In genomic region chr1:180168786-180169640, GRCh38 we compare ENCODE assay signal across 8 cellular contexts. TPM values are rescaled to one million over a fixed set of nuclear protein-coding genes. Genes with fewer than 3 reads are reported as not detected.
DNase-seq lines count a peak whose midpoint lies in the region; ATAC-seq and TF ChIP-seq lines count a peak whose summit lies in the region.

No MANE protein-coding gene starts in this region.

- no peak overlapping the region for H3K4me3 ChIP-seq in NT2/D1 (ENCODE audit: insufficient read length, low read depth)
- H3K4me3 ChIP-seq in adrenal gland, result no peak overlapping the region
- no peak overlapping the region for H3K4me3 ChIP-seq in transverse colon

- H3K4me1 ChIP-seq in NT2/D1 (ENCODE audit: insufficient read depth, insufficient read length) (peaks cover 20% of the 10 kb centered on the region), adrenal gland (replicated peaks in 1 of 2) (peaks cover 16 to 30% of the 10 kb centered on the region in 2 donors), transverse colon (peaks cover 14 to 49% (median 40%) of the 10 kb centered on the region in 4 donors)

- no peak for TF ChIP-seq EP300 in transverse colon (IDR thresholded peaks at IDR 0.05; ENCODE audit: low read depth)

- DNase-seq in ELF-1 (ENCODE audit: low read depth, low spot score) (peak; percentile 70), NT2/D1 (ENCODE audit: low read depth, low spot score) (peak; percentile 64), adrenal gland (peak in 4 of 7 donors; percentile 52 to 62 (median 57)), kidney tubule cell (ENCODE audit: low spot score) (peak; percentile 55), transverse colon (peak; percentile 83), cerebellum (ENCODE audit: low spot score) (no peak)

- H3K27ac ChIP-seq in 22Rv1 (peak overlapping the region; percentile 77), adrenal gland (peak overlapping the region in 2 of 5 donors; percentile 83), transverse colon (peak overlapping the region; percentile 74 to 82 (median 78))

- in situ Hi-C loops in transverse colon (cut with MboI; ENCODE audit: low pct_ligation_motif_present in 1 of 4, low pct_unique_long_range_greater_than_20kb in 1 of 4, low sequenced_read_pairs in 3 of 4), result loop anchor here in 1 of 4 donors (25.0 kb wide), 1 partner anchor 307 kb away; no protein-coding TSS in a partner anchor

- H3K9me3 ChIP-seq in NT2/D1 (ENCODE audit: insufficient read depth, low read length), result no peaks in the 10 kb centered on the region
- no peaks in the 10 kb centered on the region for H3K9me3 ChIP-seq in adrenal gland (replicated peaks in 1 of 3)
- H3K9me3 ChIP-seq in transverse colon, result no peaks in the 10 kb centered on the region

- H3K9ac ChIP-seq in NT2/D1 (ENCODE audit: insufficient read length, low read depth), result no peak overlapping the region

- H3K36me3 ChIP-seq in NT2/D1 (ENCODE audit: insufficient read depth, insufficient read length, low read length), result peaks cover 3% of the 10 kb centered on the region
- H3K36me3 ChIP-seq in adrenal gland (replicated peaks in 1 of 2), result no peaks in the 10 kb centered on the region
- H3K36me3 ChIP-seq in transverse colon, result no peaks in the 10 kb centered on the region

- TF ChIP-seq POLR2A in adrenal gland (IDR thresholded peaks at IDR 0.05), result no peak
- TF ChIP-seq POLR2A in transverse colon (IDR thresholded peaks at IDR 0.05), result peak; percentile 54

- TF ChIP-seq CTCF in 22Rv1 (IDR thresholded peaks at IDR 0.05) (peak; percentile 90), adrenal gland (IDR thresholded peaks at IDR 0.05) (peak in 5 of 6 experiments; percentile 22 to 46 (median 40)), transverse colon (IDR thresholded peaks at IDR 0.05) (peak in 4 of 5 experiments; percentile 41 to 68 (median 50))

- no peaks in the 10 kb centered on the region for H3K27me3 ChIP-seq in NT2/D1 (ENCODE audit: insufficient read depth, insufficient read length)
- no peaks in the 10 kb centered on the region for H3K27me3 ChIP-seq in adrenal gland
- H3K27me3 ChIP-seq in transverse colon, result no peaks in the 10 kb centered on the region

- WGBS in adrenal gland, 4 donors, result 76 to 98% (median 85%) methylated on average over 6 to 12 of the region's 12 CpGs
- 48 to 54% methylated on average over 4 to 12 of the region's 12 CpGs for WGBS in transverse colon (ENCODE audit: low coverage in 1 of 2), 2 donors

- ATAC-seq in HG02852 (IDR thresholded peaks at IDR 0.05; ENCODE audit: unreplicated experiment), result peak; percentile 84

- intact Hi-C loops in adrenal gland (cut with DNase I), result no loop called here
- intact Hi-C loops in transverse colon (cut with DNase I; ENCODE audit: low total_unique reads), result no loop called here

RNA-seq across cellular contexts. Expression of gene QSOX1, which starts 14.3 kb away (rescaled TPM):
- 100 to 1,000 TPM in 7 of 8 donors, 10 to 100 TPM in 1; 60.7 to 234 (median 163) TPM for total RNA-seq in adrenal gland
- 100 to 1,000 TPM in 1 of 3 donors, 10 to 100 TPM in 2; 45.0 to 113 (median 57.7) TPM for polyA plus RNA-seq in adrenal gland
- 100 to 1,000 TPM; 109 to 124 (median 119) TPM for total RNA-seq in transverse colon
- 19.3 TPM for total RNA-seq in cerebellum

Comparison
In these comparisons a context has a peak if more than half of its experiments do, and no peak if none do; other contexts are left out.
1. CTCF ChIP-seq: peak in every context shown above with its lines; median percentile 90 in 22Rv1; 50 in transverse colon; 40 in adrenal gland.